In genomic region chr3:141878812-141879211, GRCh38 we compare ENCODE assay signal across 9 cellular contexts. TPM values are rescaled to one million over a fixed set of nuclear protein-coding genes. Genes with fewer than 3 reads are reported as not detected.
DNase-seq lines count a peak whose midpoint lies in the region; ATAC-seq lines count a peak whose summit lies in the region.
"Had no signal": no experiment of that assay in that cellular context is flagged by ENCODE, and none has a peak within 500 bp of the region (broad histone marks: within the 10 kb centered on the region; RNA-seq: fewer than 3 reads in every experiment).

No MANE protein-coding gene starts in this region.

- peak overlapping the region; percentile 96 for H3K27ac Mint-ChIP-seq in activated T-cell treated with anti-CD3 and anti-CD28 coated beads, Interleukin-2, amount 50 U/mL, for 72 hours
- H3K27ac Mint-ChIP-seq in stimulated activated naive CD8-positive, alpha-beta T cell treated with anti-CD3 and anti-CD28 coated beads, Interleukin-15, amount 100 ng/mL, for 72 hours, result peak overlapping the region in 1 of 2 donors; percentile 52

- H3K4me3 ChIP-seq in SJSA1, result peak overlapping the region; percentile 98; the same call in 1 of the 2 replicates
- H3K4me3 ChIP-seq in esophagus (ENCODE audit: low read depth in 1 of 2, low read length in 2 of 2), result peak overlapping the region; percentile 14 to 79

- H3K36me3 ChIP-seq in SJSA1 (peaks cover 42% of the 10 kb centered on the region), esophagus (ENCODE audit: control insufficient read depth in 2 of 2, insufficient read depth in 2 of 2, low read length in 1 of 2) (no peaks in the 10 kb centered on the region)

- WGBS in esophagus, 2 donors, result 46 to 67% methylated on average over 2 of the region's 2 CpGs

- H3K4me3 Mint-ChIP-seq in activated T-cell treated with anti-CD3 and anti-CD28 coated beads, Interleukin-2, amount 50 U/mL, for 72 hours, result peak overlapping the region; percentile 90 to 98
- H3K4me3 Mint-ChIP-seq in stimulated activated naive CD8-positive, alpha-beta T cell treated with anti-CD3 and anti-CD28 coated beads, Interleukin-15, amount 100 ng/mL, for 72 hours, result peak overlapping the region; percentile 85 to 92

- peak in 1 of 2 donors; percentile 12 for DNase-seq in activated T-cell treated with anti-CD3 and anti-CD28 coated beads, Interleukin-2, amount 50 U/mL, for 72 hours
- no peak for DNase-seq in activated T-cell treated with anti-CD3 and anti-CD28 coated beads for 4 hours
- DNase-seq in SJSA1 (ENCODE audit: low read depth in 1 of 2, low spot score in 2 of 2), result no peak
- DNase-seq in stimulated activated naive CD8-positive, alpha-beta T cell treated with anti-CD3 and anti-CD28 coated beads, Interleukin-15, amount 100 ng/mL, for 72 hours, result no peak
- DNase-seq: left cardiac atrium had no signal

- no peaks in the 10 kb centered on the region for H3K9me3 Mint-ChIP-seq in activated T-cell treated with anti-CD3 and anti-CD28 coated beads, Interleukin-2, amount 50 U/mL, for 72 hours
- H3K9me3 Mint-ChIP-seq in stimulated activated naive CD8-positive, alpha-beta T cell treated with anti-CD3 and anti-CD28 coated beads, Interleukin-15, amount 100 ng/mL, for 72 hours, result no peaks in the 10 kb centered on the region

- H3K27ac ChIP-seq in SJSA1 (no peak overlapping the region), esophagus (ENCODE audit: low read depth in 2 of 2, low read length in 1 of 2) (peak overlapping the region in 1 of 2 donors; percentile 18)

- H3K4me1 ChIP-seq in SJSA1 (replicated peaks) (peaks cover 14% of the 10 kb centered on the region), esophagus (ENCODE audit: control insufficient read depth in 2 of 2, insufficient read depth in 2 of 2, low read length in 1 of 2) (peaks cover 2 to 4% of the 10 kb centered on the region in 2 donors)

- peaks cover 58% of the 10 kb centered on the region for H3K4me1 Mint-ChIP-seq in activated T-cell treated with anti-CD3 and anti-CD28 coated beads, Interleukin-2, amount 50 U/mL, for 72 hours (ENCODE audit: low read depth)
- peaks cover 57% of the 10 kb centered on the region for H3K4me1 Mint-ChIP-seq in stimulated activated naive CD8-positive, alpha-beta T cell treated with anti-CD3 and anti-CD28 coated beads, Interleukin-15, amount 100 ng/mL, for 72 hours

- H3K27me3 Mint-ChIP-seq in activated T-cell treated with anti-CD3 and anti-CD28 coated beads, Interleukin-2, amount 50 U/mL, for 72 hours (ENCODE audit: low read depth), result no peaks in the 10 kb centered on the region
- no peaks in the 10 kb centered on the region for H3K27me3 Mint-ChIP-seq in stimulated activated naive CD8-positive, alpha-beta T cell treated with anti-CD3 and anti-CD28 coated beads, Interleukin-15, amount 100 ng/mL, for 72 hours

- H3K9me3 ChIP-seq in SJSA1 (replicated peaks) (0 out of 2 replicates have a peak, but pooled peaks cover 3% of the 10 kb centered on the region), esophagus (ENCODE audit: control insufficient read depth in 2 of 2, insufficient read depth in 1 of 2, low read depth in 1 of 2, low read length in 1 of 2) (no peaks in the 10 kb centered on the region)

- H3K27me3 ChIP-seq in SJSA1 (replicated peaks) (no peaks in the 10 kb centered on the region), esophagus (ENCODE audit: control insufficient read depth in 1 of 2, insufficient read depth in 2 of 2, low read length in 2 of 2) (no peaks in the 10 kb centered on the region)

- H3K36me3 Mint-ChIP-seq in activated T-cell treated with anti-CD3 and anti-CD28 coated beads, Interleukin-2, amount 50 U/mL, for 72 hours (ENCODE audit: insufficient read depth in 2 of 2), result peaks cover 0 to 5% of the 10 kb centered on the region in 2 donors

- ATAC-seq in activated T-cell treated with anti-CD3 and anti-CD28 coated beads, Interleukin-2, amount 50 U/mL, for 72 hours (replicated peaks in 1 of 2), result no peak
- ATAC-seq in stimulated activated naive CD8-positive, alpha-beta T cell treated with anti-CD3 and anti-CD28 coated beads, Interleukin-15, amount 100 ng/mL, for 72 hours, result no peak
- no peak for ATAC-seq in GM19455 (IDR thresholded peaks at IDR 0.05; ENCODE audit: unreplicated experiment)
- no peak for ATAC-seq in HG02884 (IDR thresholded peaks at IDR 0.05; ENCODE audit: unreplicated experiment)
- ATAC-seq in GM18861 (IDR thresholded peaks at IDR 0.05; ENCODE audit: unreplicated experiment), result no peak
- ATAC-seq: left cardiac atrium had no signal

RNA-seq across cellular contexts. Expression of gene ATP1B3, which starts 2.4 kb away (rescaled TPM):
- total RNA-seq in activated T-cell treated with anti-CD3 and anti-CD28 coated beads, Interleukin-2, amount 50 U/mL, for 72 hours, result 100 to 1,000 TPM in 1 of 2 donors, 10 to 100 TPM in 1; 79.8 to 102 TPM
- 88.9 and 106 TPM in 2 replicates for total RNA-seq in SJSA1 (2014; rRNA removed; shearing (Covaris generic))
- 100 to 1,000 TPM; 134 to 173 TPM for polyA plus RNA-seq in esophagus
